In the genomic region with DNA sequence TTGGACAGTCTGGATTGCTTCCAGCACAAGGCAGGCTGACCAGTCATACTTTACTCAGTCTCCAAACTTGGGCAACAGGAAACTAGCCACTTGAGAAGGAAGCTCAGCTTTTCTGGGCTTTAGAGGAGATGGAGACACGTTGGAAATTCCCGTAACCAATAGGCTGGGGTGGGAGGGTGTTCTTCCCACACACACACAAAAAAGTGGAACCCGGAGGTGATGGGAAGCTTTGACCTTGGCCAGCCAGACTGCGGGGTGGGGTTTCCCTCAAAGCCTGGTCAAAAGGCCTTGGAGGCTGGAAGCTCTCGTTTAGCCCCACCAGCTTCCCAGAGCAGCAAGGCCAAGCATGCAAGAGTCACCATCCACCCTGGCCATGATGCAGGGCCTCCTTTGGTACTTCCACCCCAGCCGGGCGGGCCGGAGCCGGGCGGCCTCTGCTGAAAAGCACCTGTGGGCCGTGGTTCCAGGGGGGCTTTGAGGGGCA, we compare ENCODE assay signal across 10 cellular contexts.
DNase-seq lines count a peak whose midpoint lies in the region; ATAC-seq and TF ChIP-seq lines count a peak whose summit lies in the region.
"Had no signal": no experiment of that assay in that cellular context is flagged by ENCODE, and none has a peak within 500 bp of the region (broad histone marks: within the 10 kb centered on the region; RNA-seq: fewer than 3 reads in every experiment).

No MANE protein-coding gene starts in this region.

- H3K79me2 ChIP-seq in hepatocyte: no peaks in the 10 kb centered on the region

- H3K4me1 ChIP-seq in hepatocyte (ENCODE audit: insufficient read depth) (peaks cover 3% of the 10 kb centered on the region), stomach smooth muscle (ENCODE audit: control insufficient read depth, insufficient read depth, low read length) (peaks cover 27% of the 10 kb centered on the region)

- no peaks in the 10 kb centered on the region for H4K20me1 ChIP-seq in hepatocyte (ENCODE audit: insufficient read depth, poor library complexity, severe bottlenecking)

- DNase-seq in HFFc6 (peak; percentile 52), caudate nucleus (lab: John Stamatoyannopoulos, UW) (no peak), hepatocyte (ENCODE audit: low spot score) (no peak), ACHN (no peak), NCI-H187 treated with DMSO at 0.1 percent for 48 hours (lab: John Stamatoyannopoulos, UW) (no peak), NCI-H1105 (lab: John Stamatoyannopoulos, UW) (no peak)
- DNase-seq: NCI-H1436 treated with DMSO at 0.1 percent for 48 hours, PC-9 had no signal

- no peaks in the 10 kb centered on the region for H3K36me3 ChIP-seq in hepatocyte (replicated peaks; ENCODE audit: insufficient read depth, low read depth)
- H3K36me3 ChIP-seq in stomach smooth muscle (ENCODE audit: control insufficient read depth in 2 of 2, insufficient read depth in 2 of 2, low read length in 2 of 2): peaks cover 5 to 6% of the 10 kb centered on the region in 2 donors

- 91% methylated on average over 11 of the region's 11 CpGs for WGBS in hepatocyte (ENCODE audit: low lambda C conversion rate, missing lambda C conversion rate)

- no peaks in the 10 kb centered on the region for H3K27me3 ChIP-seq in hepatocyte
- H3K27me3 ChIP-seq in stomach smooth muscle (ENCODE audit: control insufficient read depth in 1 of 2, insufficient read depth in 2 of 2, low read length in 2 of 2): no peaks in the 10 kb centered on the region

- H3K27me3 Mint-ChIP-seq in HFFc6 (ENCODE audit: insufficient read depth): no peaks in the 10 kb centered on the region; the same call in 1 of the 2 replicates

- H3K4me3 ChIP-seq in hepatocyte: no peak overlapping the region
- peak overlapping the region in 1 of 2 donors; percentile 44 for H3K4me3 ChIP-seq in stomach smooth muscle (ENCODE audit: low read length in 2 of 2)
- H3K4me3 ChIP-seq: PC-9 had no signal

- peak overlapping the region; percentile 77 for H3K4me3 Mint-ChIP-seq in HFFc6

- in situ Hi-C loops in ACHN (cut with HindIII; ENCODE audit: low pct_ligation_motif_present, low pct_unique_long_range_greater_than_20kb, low sequenced_read_pairs): no loop called here

- no peaks in the 10 kb centered on the region for H3K9me2 ChIP-seq in hepatocyte (replicated peaks; ENCODE audit: insufficient read depth)

- peaks cover 36% of the 10 kb centered on the region for H3K4me1 Mint-ChIP-seq in HFFc6 (ENCODE audit: low read depth)

- H3K9ac ChIP-seq in stomach smooth muscle (ENCODE audit: low read length in 2 of 2): peak overlapping the region in 1 of 2 donors; percentile 36

- no peak for ATAC-seq in HG03159 (IDR thresholded peaks at IDR 0.05; ENCODE audit: unreplicated experiment)

- no peaks in the 10 kb centered on the region for H3K9me3 Mint-ChIP-seq in HFFc6

- no peak overlapping the region for H2AFZ ChIP-seq in hepatocyte
- H2AFZ ChIP-seq: PC-9 had no signal

- H3K9me3 ChIP-seq in hepatocyte (ENCODE audit: low read depth): no peaks in the 10 kb centered on the region
- H3K9me3 ChIP-seq in stomach smooth muscle (ENCODE audit: control insufficient read depth in 2 of 2, low read length in 2 of 2): no peaks in the 10 kb centered on the region

- H3K27ac Mint-ChIP-seq in HFFc6: peak overlapping the region; percentile 92

- no peaks in the 10 kb centered on the region; the same call in 1 of the 2 replicates for H3K36me3 Mint-ChIP-seq in HFFc6 (ENCODE audit: low read depth)

- H3K27ac ChIP-seq in caudate nucleus (ENCODE audit: low read depth, low read length): peak overlapping the region; percentile 99
- H3K27ac ChIP-seq in hepatocyte: peak overlapping the region; percentile 30
- H3K27ac ChIP-seq in stomach smooth muscle (ENCODE audit: low read length): peak overlapping the region; percentile 94
- H3K27ac ChIP-seq: PC-9 had no signal

- H3K4me2 ChIP-seq in hepatocyte: no peak overlapping the region
- H3K4me2 ChIP-seq: PC-9 had no signal

- no peak for TF ChIP-seq CTCF in HFFc6 (IDR thresholded peaks at IDR 0.05)
- TF ChIP-seq CTCF in hepatocyte (IDR thresholded peaks at IDR 0.05; ENCODE audit: poor library complexity): no peak

Comparison
In these comparisons a context has a peak if more than half of its experiments do, and no peak if none do; other contexts are left out.
1. H3K27ac ChIP-seq: peak in every context shown above with its lines; median percentile 99 in caudate nucleus; 94 in stomach smooth muscle; 30 in hepatocyte.